14 cellular contexts compared by ENCODE assay signal in genomic region chr15:44606740-44607139, GRCh38. TPM values are rescaled to one million over a fixed set of nuclear protein-coding genes. Genes with fewer than 3 reads are reported as not detected.
DNase-seq lines count a peak whose midpoint lies in the region; ATAC-seq and TF ChIP-seq lines count a peak whose summit lies in the region.
"Had no signal": no experiment of that assay in that cellular context is flagged by ENCODE, and none has a peak within 500 bp of the region (broad histone marks: within the 10 kb centered on the region; RNA-seq: fewer than 3 reads in every experiment).

No MANE protein-coding gene starts in this region.

- H3K27ac Mint-ChIP-seq in MCF 10A (ENCODE audit: low read depth, unreplicated experiment): peak overlapping the region; percentile 25
- H3K27ac Mint-ChIP-seq in T-helper 17 cell: no peak overlapping the region
- H3K27ac Mint-ChIP-seq: CD14-positive monocyte had no signal

- CTCF ChIA-PET in MCF 10A (lab: Yijun Ruan, JAX): no interaction called here

- WGBS in thyroid gland, 2 donors: 28 to 44% methylated on average over 1 of the region's 1 CpG

- TF ChIP-seq CTCF in MCF 10A (IDR thresholded peaks at IDR 0.05; ENCODE audit: unreplicated experiment): no peak
- TF ChIP-seq CTCF in breast epithelium (IDR thresholded peaks at IDR 0.05): no peak
- no peak for TF ChIP-seq CTCF in dorsolateral prefrontal cortex (IDR thresholded peaks at IDR 0.05 in 54 of 56, conservative IDR thresholded peaks at IDR 0.05 in 2 of 56; ENCODE audit: low read depth in 1 of 56, partially characterized antibody in 56 of 56)
- TF ChIP-seq CTCF in thyroid gland (IDR thresholded peaks at IDR 0.05): no peak

- H3K4me1 ChIP-seq in breast epithelium (no peaks in the 10 kb centered on the region), thyroid gland (peaks cover 21 to 28% of the 10 kb centered on the region in 2 donors)
- H3K4me1 ChIP-seq: Caco-2 had no signal

- H3K27ac ChIP-seq in breast epithelium: no peak overlapping the region
- peak overlapping the region in 42 of 59 donors; percentile 4 to 74 (median 60) for H3K27ac ChIP-seq in dorsolateral prefrontal cortex
- H3K27ac ChIP-seq in thyroid gland: peak overlapping the region; percentile 91 to 99 (median 97)
- H3K27ac ChIP-seq: 22Rv1, GM23248 had no signal

- peak; percentile 10 for DNase-seq in DMS79 (lab: John Stamatoyannopoulos, UW)
- no peak for DNase-seq in DMS79 treated with DMSO at 0.1 percent for 48 hours (lab: John Stamatoyannopoulos, UW)
- DNase-seq in MCF 10A (ENCODE audit: unreplicated experiment): no peak
- no peak for DNase-seq in breast epithelium (ENCODE audit: low spot score in 2 of 2)
- DNase-seq in dorsolateral prefrontal cortex: no peak
- no peak for DNase-seq in thyroid gland
- no peak for DNase-seq in T-helper 17 cell
- DNase-seq in epidermal melanocyte (ENCODE audit: insufficient read length, low spot score): no peak
- DNase-seq: Caco-2; CD8-positive, alpha-beta memory T cell; GM23248; H7 had no signal

- intact Hi-C loops in MCF 10A (cut with micrococcal nuclease): no loop called here
- intact Hi-C loops in breast epithelium (cut with DNase I; ENCODE audit: low total_unique reads): no loop called here
- intact Hi-C loops in dorsolateral prefrontal cortex (cut with DNase I): no loop called here
- intact Hi-C loops in thyroid gland (cut with DNase I): no loop called here

- H3K36me3 ChIP-seq in breast epithelium (peaks cover 16% of the 10 kb centered on the region), thyroid gland (peaks cover 9 to 16% of the 10 kb centered on the region in 2 donors)

- H3K9me3 ChIP-seq in breast epithelium: no peaks in the 10 kb centered on the region
- no peaks in the 10 kb centered on the region for H3K9me3 ChIP-seq in thyroid gland
- H3K9me3 ChIP-seq in T-helper 17 cell (ENCODE audit: control insufficient read depth, low read length, poor library complexity, severe bottlenecking): no peaks in the 10 kb centered on the region
- H3K9me3 ChIP-seq: Caco-2 had no signal

- H3K4me3 ChIP-seq in breast epithelium: no peak overlapping the region
- H3K4me3 ChIP-seq in dorsolateral prefrontal cortex: no peak overlapping the region
- H3K4me3 ChIP-seq in thyroid gland (replicated peaks in 1 of 3): no peak overlapping the region
- H3K4me3 ChIP-seq: GM23248 had no signal

- POLR2A ChIA-PET in MCF 10A (lab: Yijun Ruan, JAX): no interaction called here

- H3K36me3 Mint-ChIP-seq in MCF 10A (ENCODE audit: insufficient read depth, unreplicated experiment): peaks cover 94% of the 10 kb centered on the region
- peaks cover 12% of the 10 kb centered on the region for H3K36me3 Mint-ChIP-seq in T-helper 17 cell (ENCODE audit: low read depth)

- H3K27me3 Mint-ChIP-seq in MCF 10A (ENCODE audit: insufficient read depth, unreplicated experiment): no peaks in the 10 kb centered on the region
- H3K27me3 Mint-ChIP-seq in T-helper 17 cell: no peaks in the 10 kb centered on the region
- H3K27me3 Mint-ChIP-seq: CD8-positive, alpha-beta memory T cell had no signal

- H3K27me3 ChIP-seq in breast epithelium (no peaks in the 10 kb centered on the region), dorsolateral prefrontal cortex (no peaks in the 10 kb centered on the region), thyroid gland (no peaks in the 10 kb centered on the region)

- H3K4me1 Mint-ChIP-seq in MCF 10A (ENCODE audit: insufficient read depth, unreplicated experiment) (no peaks in the 10 kb centered on the region), T-helper 17 cell (peaks cover 5% of the 10 kb centered on the region)
- H3K4me1 Mint-ChIP-seq: CD14-positive monocyte had no signal

- TF ChIP-seq POLR2A in breast epithelium (IDR thresholded peaks at IDR 0.05) (no peak), thyroid gland (IDR thresholded peaks at IDR 0.05) (peak in 1 of 2 donors; percentile 47)

- no peak for ATAC-seq in T-helper 17 cell

- BruUV-seq in MCF 10A (replicated peaks; lab: Mats Ljungman, UMichigan): no TSS peak

- no peak overlapping the region for H3K4me3 Mint-ChIP-seq in MCF 10A (ENCODE audit: unreplicated experiment)
- no peak overlapping the region for H3K4me3 Mint-ChIP-seq in T-helper 17 cell
- H3K4me3 Mint-ChIP-seq: CD14-positive monocyte; CD8-positive, alpha-beta memory T cell had no signal

- no peaks in the 10 kb centered on the region for H3K9me3 Mint-ChIP-seq in MCF 10A (ENCODE audit: unreplicated experiment)
- H3K9me3 Mint-ChIP-seq: CD8-positive, alpha-beta memory T cell had no signal

RNA-seq across cellular contexts. Expression of gene SPG11, which starts 56.7 kb away (rescaled TPM):
- total RNA-seq in MCF 10A (2022) (65.1 and 69.0 TPM in 2 replicates), breast epithelium (100 to 1,000 TPM in 2 of 3 donors, 10 to 100 TPM in 1; 82.4 to 117 (median 103) TPM), dorsolateral prefrontal cortex (100 to 1,000 TPM in 9 of 120 experiments, 10 to 100 TPM in 111; 41.3 to 116 (median 77.5) TPM), thyroid gland (100 to 1,000 TPM; 123 to 182 (median 168) TPM), T-helper 17 cell (10 to 100 TPM; 71.0 to 76.4 TPM)

Comparison
In these comparisons a context has a peak if more than half of its experiments do, and no peak if none do; other contexts are left out.
1. H3K27ac ChIP-seq: peak in dorsolateral prefrontal cortex (42 of 59) and thyroid gland (3 of 3); none in breast epithelium (0 of 2).